1 cellular context compared by ENCODE assay signal in the genomic region with DNA sequence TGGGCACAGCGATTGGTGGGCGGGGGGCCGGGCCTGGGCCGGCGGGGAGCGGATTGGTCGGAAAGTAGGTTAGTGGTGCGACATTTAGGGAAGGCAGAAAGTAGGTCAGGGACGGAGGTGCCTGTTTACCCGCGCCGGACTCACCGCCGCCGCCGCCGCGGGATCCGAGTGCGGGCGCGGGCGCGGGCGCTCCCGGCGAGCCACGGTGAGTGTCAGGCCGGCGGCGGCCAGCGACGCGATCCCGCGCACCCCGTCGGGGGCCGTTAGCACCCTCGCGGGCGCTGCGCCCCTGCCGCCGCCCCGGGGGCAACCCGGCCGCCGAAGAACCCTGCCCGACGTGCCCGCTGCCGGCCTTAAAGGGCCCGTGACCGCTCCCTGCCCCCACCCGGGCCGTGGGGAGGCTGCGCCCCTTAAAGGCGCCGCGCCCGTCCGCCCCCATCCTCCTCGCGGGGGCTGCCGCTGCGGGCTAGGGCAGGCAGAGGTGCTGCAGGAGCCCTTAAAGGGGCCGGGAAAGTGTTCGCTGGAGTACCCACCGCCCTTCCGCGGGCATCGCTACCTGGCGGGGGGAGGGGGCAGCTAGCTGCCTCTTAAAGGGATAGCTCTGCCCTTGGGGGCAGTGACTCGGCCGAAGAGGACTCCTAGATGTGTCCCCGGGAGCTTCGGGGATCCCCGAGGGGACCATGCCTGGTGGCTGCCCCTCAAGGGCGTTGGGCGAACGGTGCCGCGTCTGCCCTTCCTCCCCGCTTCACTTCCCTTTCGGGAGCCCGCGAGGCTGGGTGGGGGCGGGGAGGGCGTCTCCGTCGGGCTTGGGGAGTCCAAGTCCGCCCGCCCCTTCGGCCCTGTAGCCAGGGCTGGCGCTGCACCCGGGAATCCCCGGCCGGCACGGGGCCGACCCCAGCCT.
TF ChIP-seq lines count a peak whose summit lies in the region.

A gene (plus strand): TSS at position 72 of the 901 bp plus-strand sequence. CDS start 76,519 bp downstream, outside the sequence.

TF ChIP-seq in HepG2, 621 proteins besides CTCF, POLR2A, EP300 and RAD21 (continues in another document):
- 0 out of 2 replicates have a peak, but pooled peaks have one; percentile 64 for TF ChIP-seq MTF2 (CRISPR knock-in tag; IDR thresholded peaks at IDR 0.05; ENCODE audit: borderline replicate concordance)
- TF ChIP-seq, protein P1, sequence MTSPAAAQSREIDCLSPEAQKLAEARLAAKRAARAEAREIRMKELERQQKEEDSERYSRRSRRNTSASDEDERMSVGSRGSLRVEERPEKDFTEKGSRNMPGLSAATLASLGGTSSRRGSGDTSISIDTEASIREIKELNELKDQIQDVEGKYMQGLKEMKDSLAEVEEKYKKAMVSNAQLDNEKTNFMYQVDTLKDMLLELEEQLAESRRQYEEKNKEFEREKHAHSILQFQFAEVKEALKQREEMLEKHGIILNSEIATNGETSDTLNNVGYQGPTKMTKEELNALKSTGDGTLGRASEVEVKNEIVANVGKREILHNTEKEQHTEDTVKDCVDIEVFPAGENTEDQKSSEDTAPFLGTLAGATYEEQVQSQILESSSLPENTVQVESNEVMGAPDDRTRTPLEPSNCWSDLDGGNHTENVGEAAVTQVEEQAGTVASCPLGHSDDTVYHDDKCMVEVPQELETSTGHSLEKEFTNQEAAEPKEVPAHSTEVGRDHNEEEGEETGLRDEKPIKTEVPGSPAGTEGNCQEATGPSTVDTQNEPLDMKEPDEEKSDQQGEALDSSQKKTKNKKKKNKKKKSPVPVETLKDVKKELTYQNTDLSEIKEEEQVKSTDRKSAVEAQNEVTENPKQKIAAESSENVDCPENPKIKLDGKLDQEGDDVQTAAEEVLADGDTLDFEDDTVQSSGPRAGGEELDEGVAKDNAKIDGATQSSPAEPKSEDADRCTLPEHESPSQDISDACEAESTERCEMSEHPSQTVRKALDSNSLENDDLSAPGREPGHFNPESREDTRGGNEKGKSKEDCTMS (CRISPR knock-in tag; conservative IDR thresholded peaks at IDR 0.05) = no peak
- TF ChIP-seq SP1 (IDR thresholded peaks at IDR 0.05) = no peak
- no peak for TF ChIP-seq SP1 (CRISPR knock-in tag; IDR thresholded peaks at IDR 0.05)
- TF ChIP-seq BRCA1 (CRISPR knock-in tag; IDR thresholded peaks at IDR 0.05) = no peak
- TF ChIP-seq, protein P2, sequence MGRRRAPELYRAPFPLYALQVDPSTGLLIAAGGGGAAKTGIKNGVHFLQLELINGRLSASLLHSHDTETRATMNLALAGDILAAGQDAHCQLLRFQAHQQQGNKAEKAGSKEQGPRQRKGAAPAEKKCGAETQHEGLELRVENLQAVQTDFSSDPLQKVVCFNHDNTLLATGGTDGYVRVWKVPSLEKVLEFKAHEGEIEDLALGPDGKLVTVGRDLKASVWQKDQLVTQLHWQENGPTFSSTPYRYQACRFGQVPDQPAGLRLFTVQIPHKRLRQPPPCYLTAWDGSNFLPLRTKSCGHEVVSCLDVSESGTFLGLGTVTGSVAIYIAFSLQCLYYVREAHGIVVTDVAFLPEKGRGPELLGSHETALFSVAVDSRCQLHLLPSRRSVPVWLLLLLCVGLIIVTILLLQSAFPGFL (CRISPR knock-in tag; IDR thresholded peaks at IDR 0.05) = no peak
- 0 out of 2 replicates have a peak, but pooled peaks have one; percentile 16 for TF ChIP-seq YEATS4 (CRISPR knock-in tag; IDR thresholded peaks at IDR 0.05; ENCODE audit: borderline replicate concordance)
- TF ChIP-seq, protein P3, sequence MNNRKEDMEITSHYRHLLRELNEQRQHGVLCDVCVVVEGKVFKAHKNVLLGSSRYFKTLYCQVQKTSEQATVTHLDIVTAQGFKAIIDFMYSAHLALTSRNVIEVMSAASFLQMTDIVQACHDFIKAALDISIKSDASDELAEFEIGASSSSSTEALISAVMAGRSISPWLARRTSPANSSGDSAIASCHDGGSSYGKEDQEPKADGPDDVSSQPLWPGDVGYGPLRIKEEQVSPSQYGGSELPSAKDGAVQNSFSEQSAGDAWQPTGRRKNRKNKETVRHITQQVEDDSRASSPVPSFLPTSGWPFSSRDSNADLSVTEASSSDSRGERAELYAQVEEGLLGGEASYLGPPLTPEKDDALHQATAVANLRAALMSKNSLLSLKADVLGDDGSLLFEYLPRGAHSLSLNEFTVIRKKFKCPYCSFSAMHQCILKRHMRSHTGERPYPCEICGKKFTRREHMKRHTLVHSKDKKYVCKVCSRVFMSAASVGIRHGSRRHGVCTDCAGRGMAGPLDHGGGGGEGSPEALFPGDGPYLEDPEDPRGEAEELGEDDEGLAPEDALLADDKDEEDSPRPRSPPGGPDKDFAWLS (CRISPR knock-in tag; IDR thresholded peaks at IDR 0.05; ENCODE audit: borderline replicate concordance) = no peak
- no peak for TF ChIP-seq RFXAP (CRISPR knock-in tag; IDR thresholded peaks at IDR 0.05; ENCODE audit: borderline replicate concordance)
- TF ChIP-seq KLF11 (CRISPR knock-in tag; IDR thresholded peaks at IDR 0.05) = no peak
- TF ChIP-seq GLI4 (CRISPR knock-in tag; IDR thresholded peaks at IDR 0.05; ENCODE audit: borderline replicate concordance) = 0 out of 2 replicates have a peak, but pooled peaks have one; percentile 47
- TF ChIP-seq CREB1 (IDR thresholded peaks at IDR 0.05) = no peak
- no peak for TF ChIP-seq CREB1 (CRISPR knock-in tag; IDR thresholded peaks at IDR 0.05)
- TF ChIP-seq PCBP2 (optimal IDR thresholded peaks at IDR 0.05; ENCODE audit: low read depth, low read length, poor library complexity, severe bottlenecking) = no peak
- TF ChIP-seq, protein P4, sequence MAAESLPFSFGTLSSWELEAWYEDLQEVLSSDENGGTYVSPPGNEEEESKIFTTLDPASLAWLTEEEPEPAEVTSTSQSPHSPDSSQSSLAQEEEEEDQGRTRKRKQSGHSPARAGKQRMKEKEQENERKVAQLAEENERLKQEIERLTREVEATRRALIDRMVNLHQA (CRISPR knock-in tag; IDR thresholded peaks at IDR 0.05) = no peak
- TF ChIP-seq, protein P5, sequence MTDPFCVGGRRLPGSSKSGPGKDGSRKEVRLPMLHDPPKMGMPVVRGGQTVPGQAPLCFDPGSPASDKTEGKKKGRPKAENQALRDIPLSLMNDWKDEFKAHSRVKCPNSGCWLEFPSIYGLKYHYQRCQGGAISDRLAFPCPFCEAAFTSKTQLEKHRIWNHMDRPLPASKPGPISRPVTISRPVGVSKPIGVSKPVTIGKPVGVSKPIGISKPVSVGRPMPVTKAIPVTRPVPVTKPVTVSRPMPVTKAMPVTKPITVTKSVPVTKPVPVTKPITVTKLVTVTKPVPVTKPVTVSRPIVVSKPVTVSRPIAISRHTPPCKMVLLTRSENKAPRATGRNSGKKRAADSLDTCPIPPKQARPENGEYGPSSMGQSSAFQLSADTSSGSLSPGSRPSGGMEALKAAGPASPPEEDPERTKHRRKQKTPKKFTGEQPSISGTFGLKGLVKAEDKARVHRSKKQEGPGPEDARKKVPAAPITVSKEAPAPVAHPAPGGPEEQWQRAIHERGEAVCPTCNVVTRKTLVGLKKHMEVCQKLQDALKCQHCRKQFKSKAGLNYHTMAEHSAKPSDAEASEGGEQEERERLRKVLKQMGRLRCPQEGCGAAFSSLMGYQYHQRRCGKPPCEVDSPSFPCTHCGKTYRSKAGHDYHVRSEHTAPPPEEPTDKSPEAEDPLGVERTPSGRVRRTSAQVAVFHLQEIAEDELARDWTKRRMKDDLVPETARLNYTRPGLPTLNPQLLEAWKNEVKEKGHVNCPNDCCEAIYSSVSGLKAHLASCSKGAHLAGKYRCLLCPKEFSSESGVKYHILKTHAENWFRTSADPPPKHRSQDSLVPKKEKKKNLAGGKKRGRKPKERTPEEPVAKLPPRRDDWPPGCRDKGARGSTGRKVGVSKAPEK (CRISPR knock-in tag; IDR thresholded peaks at IDR 0.05; ENCODE audit: borderline replicate concordance) = no peak
- 0 out of 2 replicates have a peak, but pooled peaks have one; percentile 6 for TF ChIP-seq SPEN (CRISPR knock-in tag; IDR thresholded peaks at IDR 0.05; ENCODE audit: low read depth)
- TF ChIP-seq JUN (CRISPR knock-in tag; IDR thresholded peaks at IDR 0.05) = no peak
- TF ChIP-seq HOXD1 (CRISPR knock-in tag; IDR thresholded peaks at IDR 0.05) = no peak
- 0 out of 2 replicates have a peak, but pooled peaks have one; percentile 22 for TF ChIP-seq ZNF333 (CRISPR knock-in tag; IDR thresholded peaks at IDR 0.05; ENCODE audit: borderline replicate concordance)
- TF ChIP-seq GFI1 (CRISPR knock-in tag; IDR thresholded peaks at IDR 0.05; ENCODE audit: borderline replicate concordance) = no peak
- no peak for TF ChIP-seq ZFP41 (CRISPR knock-in tag; IDR thresholded peaks at IDR 0.05; ENCODE audit: borderline replicate concordance)
- TF ChIP-seq, protein P6, sequence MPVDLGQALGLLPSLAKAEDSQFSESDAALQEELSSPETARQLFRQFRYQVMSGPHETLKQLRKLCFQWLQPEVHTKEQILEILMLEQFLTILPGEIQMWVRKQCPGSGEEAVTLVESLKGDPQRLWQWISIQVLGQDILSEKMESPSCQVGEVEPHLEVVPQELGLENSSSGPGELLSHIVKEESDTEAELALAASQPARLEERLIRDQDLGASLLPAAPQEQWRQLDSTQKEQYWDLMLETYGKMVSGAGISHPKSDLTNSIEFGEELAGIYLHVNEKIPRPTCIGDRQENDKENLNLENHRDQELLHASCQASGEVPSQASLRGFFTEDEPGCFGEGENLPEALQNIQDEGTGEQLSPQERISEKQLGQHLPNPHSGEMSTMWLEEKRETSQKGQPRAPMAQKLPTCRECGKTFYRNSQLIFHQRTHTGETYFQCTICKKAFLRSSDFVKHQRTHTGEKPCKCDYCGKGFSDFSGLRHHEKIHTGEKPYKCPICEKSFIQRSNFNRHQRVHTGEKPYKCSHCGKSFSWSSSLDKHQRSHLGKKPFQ (CRISPR knock-in tag; IDR thresholded peaks at IDR 0.05; ENCODE audit: insufficient replicate concordance) = no peak
- peak; percentile 67 for TF ChIP-seq SKI (IDR thresholded peaks at IDR 0.05; ENCODE audit: partially characterized antibody)
- TF ChIP-seq U2AF2 (IDR thresholded peaks at IDR 0.05; ENCODE audit: low read depth, low read length) = no peak
- TF ChIP-seq LCORL (IDR thresholded peaks at IDR 0.05) = no peak
- TF ChIP-seq LCORL (CRISPR knock-in tag; IDR thresholded peaks at IDR 0.05) = no peak
- no peak for TF ChIP-seq SP2 (CRISPR knock-in tag; IDR thresholded peaks at IDR 0.05)
- TF ChIP-seq ZC3H4 (CRISPR knock-in tag; IDR thresholded peaks at IDR 0.05; ENCODE audit: borderline replicate concordance) = no peak
- TF ChIP-seq SAP130 (CRISPR knock-in tag; IDR thresholded peaks at IDR 0.05; ENCODE audit: low read depth) = peak; percentile 11; the same call in 1 of the 2 replicates
- no peak for TF ChIP-seq ZNF296 (CRISPR knock-in tag; conservative IDR thresholded peaks at IDR 0.05)
- TF ChIP-seq, protein P7, sequence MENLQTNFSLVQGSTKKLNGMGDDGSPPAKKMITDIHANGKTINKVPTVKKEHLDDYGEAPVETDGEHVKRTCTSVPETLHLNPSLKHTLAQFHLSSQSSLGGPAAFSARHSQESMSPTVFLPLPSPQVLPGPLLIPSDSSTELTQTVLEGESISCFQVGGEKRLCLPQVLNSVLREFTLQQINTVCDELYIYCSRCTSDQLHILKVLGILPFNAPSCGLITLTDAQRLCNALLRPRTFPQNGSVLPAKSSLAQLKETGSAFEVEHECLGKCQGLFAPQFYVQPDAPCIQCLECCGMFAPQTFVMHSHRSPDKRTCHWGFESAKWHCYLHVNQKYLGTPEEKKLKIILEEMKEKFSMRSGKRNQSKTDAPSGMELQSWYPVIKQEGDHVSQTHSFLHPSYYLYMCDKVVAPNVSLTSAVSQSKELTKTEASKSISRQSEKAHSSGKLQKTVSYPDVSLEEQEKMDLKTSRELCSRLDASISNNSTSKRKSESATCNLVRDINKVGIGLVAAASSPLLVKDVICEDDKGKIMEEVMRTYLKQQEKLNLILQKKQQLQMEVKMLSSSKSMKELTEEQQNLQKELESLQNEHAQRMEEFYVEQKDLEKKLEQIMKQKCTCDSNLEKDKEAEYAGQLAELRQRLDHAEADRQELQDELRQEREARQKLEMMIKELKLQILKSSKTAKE (CRISPR knock-in tag; IDR thresholded peaks at IDR 0.05; ENCODE audit: borderline replicate concordance) = no peak; the same call in 1 of the 2 replicates
- TF ChIP-seq THAP11 (CRISPR knock-in tag; IDR thresholded peaks at IDR 0.05) = 0 out of 2 replicates have a peak, but pooled peaks have one; percentile 7
- TF ChIP-seq, protein P8, sequence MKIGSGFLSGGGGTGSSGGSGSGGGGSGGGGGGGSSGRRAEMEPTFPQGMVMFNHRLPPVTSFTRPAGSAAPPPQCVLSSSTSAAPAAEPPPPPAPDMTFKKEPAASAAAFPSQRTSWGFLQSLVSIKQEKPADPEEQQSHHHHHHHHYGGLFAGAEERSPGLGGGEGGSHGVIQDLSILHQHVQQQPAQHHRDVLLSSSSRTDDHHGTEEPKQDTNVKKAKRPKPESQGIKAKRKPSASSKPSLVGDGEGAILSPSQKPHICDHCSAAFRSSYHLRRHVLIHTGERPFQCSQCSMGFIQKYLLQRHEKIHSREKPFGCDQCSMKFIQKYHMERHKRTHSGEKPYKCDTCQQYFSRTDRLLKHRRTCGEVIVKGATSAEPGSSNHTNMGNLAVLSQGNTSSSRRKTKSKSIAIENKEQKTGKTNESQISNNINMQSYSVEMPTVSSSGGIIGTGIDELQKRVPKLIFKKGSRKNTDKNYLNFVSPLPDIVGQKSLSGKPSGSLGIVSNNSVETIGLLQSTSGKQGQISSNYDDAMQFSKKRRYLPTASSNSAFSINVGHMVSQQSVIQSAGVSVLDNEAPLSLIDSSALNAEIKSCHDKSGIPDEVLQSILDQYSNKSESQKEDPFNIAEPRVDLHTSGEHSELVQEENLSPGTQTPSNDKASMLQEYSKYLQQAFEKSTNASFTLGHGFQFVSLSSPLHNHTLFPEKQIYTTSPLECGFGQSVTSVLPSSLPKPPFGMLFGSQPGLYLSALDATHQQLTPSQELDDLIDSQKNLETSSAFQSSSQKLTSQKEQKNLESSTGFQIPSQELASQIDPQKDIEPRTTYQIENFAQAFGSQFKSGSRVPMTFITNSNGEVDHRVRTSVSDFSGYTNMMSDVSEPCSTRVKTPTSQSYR (CRISPR knock-in tag; IDR thresholded peaks at IDR 0.05; ENCODE audit: borderline replicate concordance) = peak; percentile 4; the same call in 1 of the 2 replicates
- TF ChIP-seq, protein P9, sequence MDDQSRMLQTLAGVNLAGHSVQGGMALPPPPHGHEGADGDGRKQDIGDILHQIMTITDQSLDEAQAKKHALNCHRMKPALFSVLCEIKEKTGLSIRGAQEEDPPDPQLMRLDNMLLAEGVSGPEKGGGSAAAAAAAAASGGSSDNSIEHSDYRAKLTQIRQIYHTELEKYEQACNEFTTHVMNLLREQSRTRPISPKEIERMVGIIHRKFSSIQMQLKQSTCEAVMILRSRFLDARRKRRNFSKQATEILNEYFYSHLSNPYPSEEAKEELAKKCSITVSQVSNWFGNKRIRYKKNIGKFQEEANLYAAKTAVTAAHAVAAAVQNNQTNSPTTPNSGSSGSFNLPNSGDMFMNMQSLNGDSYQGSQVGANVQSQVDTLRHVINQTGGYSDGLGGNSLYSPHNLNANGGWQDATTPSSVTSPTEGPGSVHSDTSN (CRISPR knock-in tag; IDR thresholded peaks at IDR 0.05; ENCODE audit: borderline replicate concordance) = no peak
- TF ChIP-seq ZC3H13 (CRISPR knock-in tag; IDR thresholded peaks at IDR 0.05) = no peak
- no peak for TF ChIP-seq ZNF83 (CRISPR knock-in tag; IDR thresholded peaks at IDR 0.05; ENCODE audit: borderline replicate concordance)
- TF ChIP-seq NR2F1 (CRISPR knock-in tag; IDR thresholded peaks at IDR 0.05) = no peak
